ENCODE assay signal across 17 cellular contexts in genomic region chr15:67534360-67534759, GRCh38. TPM values are rescaled to one million over a fixed set of nuclear protein-coding genes. Genes with fewer than 3 reads are reported as not detected.
DNase-seq lines count a peak whose midpoint lies in the region; ATAC-seq and TF ChIP-seq lines count a peak whose summit lies in the region.
"Had no signal": no experiment of that assay in that cellular context is flagged by ENCODE, and none has a peak within 500 bp of the region (broad histone marks: within the 10 kb centered on the region; RNA-seq: fewer than 3 reads in every experiment).

No MANE protein-coding gene starts in this region.

- H4K20me1 ChIP-seq in Loucy (ENCODE audit: insufficient read depth, low read length, poor library complexity, severe bottlenecking), result no peaks in the 10 kb centered on the region

- no peak overlapping the region for H3K4me3 Mint-ChIP-seq in naive thymus-derived CD8-positive, alpha-beta T cell
- H3K4me3 Mint-ChIP-seq in chondrocyte (ENCODE audit: unreplicated experiment), result no peak overlapping the region
- H3K4me3 Mint-ChIP-seq: B cell; CD4-positive, alpha-beta T cell; GM23338; IgD-negative memory B cell had no signal

- H3K36me3 Mint-ChIP-seq in naive thymus-derived CD8-positive, alpha-beta T cell, result peaks cover 0 to 6% (median 0%) of the 10 kb centered on the region in 3 donors
- no peaks in the 10 kb centered on the region for H3K36me3 Mint-ChIP-seq in chondrocyte (ENCODE audit: low read depth)

- peak overlapping the region; percentile 62 for H3K4me2 ChIP-seq in Loucy (ENCODE audit: low read depth, low read length, poor library complexity, severe bottlenecking)
- H3K4me2 ChIP-seq: GM23338 had no signal

- H3F3A ChIP-seq in Loucy (ENCODE audit: low read depth), result no peaks in the 10 kb centered on the region; the same call in 1 of the 2 replicates

- POLR2A ChIA-PET in naive thymus-derived CD8-positive, alpha-beta T cell (lab: Charles Lee), result no interaction called here

- H3K9me2 ChIP-seq in Loucy (replicated peaks; ENCODE audit: low read depth, low read length), result no peaks in the 10 kb centered on the region

- no peak overlapping the region for H3K4me3 ChIP-seq in GM12865 (ENCODE audit: low read depth, low read length)
- peak overlapping the region; percentile 36 for H3K4me3 ChIP-seq in Loucy (ENCODE audit: low read length, poor library complexity, severe bottlenecking)
- no peak overlapping the region for H3K4me3 ChIP-seq in SK-N-MC
- H3K4me3 ChIP-seq: GM23338 had no signal

- no peaks in the 10 kb centered on the region for H3K27me3 Mint-ChIP-seq in naive thymus-derived CD8-positive, alpha-beta T cell
- H3K27me3 Mint-ChIP-seq in chondrocyte (ENCODE audit: low read depth), result no peaks in the 10 kb centered on the region
- H3K27me3 Mint-ChIP-seq: CD4-positive, alpha-beta T cell had no signal

- no peak overlapping the region for H3K27ac Mint-ChIP-seq in naive thymus-derived CD8-positive, alpha-beta T cell
- no peak overlapping the region for H3K27ac Mint-ChIP-seq in chondrocyte (ENCODE audit: unreplicated experiment)
- H3K27ac Mint-ChIP-seq: B cell; CD4-positive, alpha-beta T cell; GM23338; IgD-negative memory B cell had no signal

- H3K27me3 ChIP-seq in Loucy (ENCODE audit: insufficient read depth, low read length, poor library complexity, severe bottlenecking), result no peaks in the 10 kb centered on the region

- peaks cover 26% of the 10 kb centered on the region for H3K4me1 ChIP-seq in Loucy (ENCODE audit: insufficient read depth, low read length, poor library complexity, severe bottlenecking)

- no peaks in the 10 kb centered on the region for H3K9me3 ChIP-seq in Loucy (ENCODE audit: insufficient read depth, low read depth, low read length)
- H3K9me3 ChIP-seq in SK-N-MC (ENCODE audit: low read depth, low read length), result 0 out of 2 replicates have a peak, but pooled peaks cover 3% of the 10 kb centered on the region

- peak; percentile 28 for DNase-seq in GM12865 (ENCODE audit: low read depth)
- no peak for DNase-seq in SK-N-MC (ENCODE audit: low read depth, low spot score)
- DNase-seq in naive thymus-derived CD8-positive, alpha-beta T cell, result no peak
- DNase-seq in chondrocyte (ENCODE audit: low spot score), result no peak
- DNase-seq: C1 segment of cervical spinal cord; Calu3; CD4-positive, alpha-beta T cell; DMS79 treated with DMSO at 0.1 percent for 48 hours; GDM1; H7; KG1 had no signal

- H3K79me2 ChIP-seq in Loucy (ENCODE audit: insufficient read depth, low read length), result no peaks in the 10 kb centered on the region

- TF ChIP-seq CTCF in GM12865 (IDR thresholded peaks at IDR 0.05; ENCODE audit: insufficient read depth, low read depth, low read length, missing control alignments) (no peak), Loucy (conservative IDR thresholded peaks at IDR 0.05; ENCODE audit: low read length) (no peak), chondrocyte (IDR thresholded peaks at IDR 0.05) (no peak)

- peak overlapping the region; percentile 65; the same call in 1 of the 2 replicates for H3K27ac ChIP-seq in SK-N-MC

- peak overlapping the region; percentile 45 for H3K9ac ChIP-seq in Loucy (ENCODE audit: low read depth, low read length, poor library complexity, severe bottlenecking)
- no peak overlapping the region for H3K9ac ChIP-seq in SK-N-MC (ENCODE audit: insufficient read length)

- peaks cover 0 to 5% (median 2%) of the 10 kb centered on the region in 4 donors for H3K4me1 Mint-ChIP-seq in naive thymus-derived CD8-positive, alpha-beta T cell
- no peaks in the 10 kb centered on the region for H3K4me1 Mint-ChIP-seq in chondrocyte (ENCODE audit: low read depth)
- H3K4me1 Mint-ChIP-seq: GM23338 had no signal

- H3K9me3 Mint-ChIP-seq in naive thymus-derived CD8-positive, alpha-beta T cell, result no peaks in the 10 kb centered on the region
- no peaks in the 10 kb centered on the region for H3K9me3 Mint-ChIP-seq in chondrocyte (ENCODE audit: low read depth)
- H3K9me3 Mint-ChIP-seq: CD4-positive, alpha-beta T cell; GM23338; IgD-negative memory B cell had no signal

- ATAC-seq in naive thymus-derived CD8-positive, alpha-beta T cell, result no peak
- ATAC-seq in HG02973 (IDR thresholded peaks at IDR 0.05; ENCODE audit: unreplicated experiment), result no peak
- ATAC-seq in GM21423 (IDR thresholded peaks at IDR 0.05; ENCODE audit: unreplicated experiment), result no peak
- ATAC-seq: GM23338 had no signal

- H3K36me3 ChIP-seq in Loucy (ENCODE audit: insufficient read depth, low read length), result no peaks in the 10 kb centered on the region
- H3K36me3 ChIP-seq in SK-N-MC (ENCODE audit: insufficient read depth, low read length), result peaks cover 3% of the 10 kb centered on the region

- peak overlapping the region; percentile 44; the same call in 1 of the 2 replicates for H2AFZ ChIP-seq in Loucy (ENCODE audit: low read length)
- H2AFZ ChIP-seq: GM23338 had no signal

RNA-seq across cellular contexts. Expression of gene MAP2K5, which starts 8.1 kb away (rescaled TPM):
- total RNA-seq in naive thymus-derived CD8-positive, alpha-beta T cell, result 10 to 100 TPM; 33.1 to 37.6 TPM
- 10 to 100 TPM; 17.8 to 22.5 (median 21.2) TPM for polyA plus RNA-seq in naive thymus-derived CD8-positive, alpha-beta T cell
- 14.0 to 19.8 TPM (median 17.5 TPM) in 3 replicates for total RNA-seq in chondrocyte

RNA-seq across cellular contexts. Expression of gene C15orf61, which starts 13.4 kb away (rescaled TPM):
- total RNA-seq in naive thymus-derived CD8-positive, alpha-beta T cell, result 10 to 100 TPM; 11.5 to 11.9 TPM
- 1 to 10 TPM; 6.1 to 8.3 (median 6.4) TPM for polyA plus RNA-seq in naive thymus-derived CD8-positive, alpha-beta T cell
- total RNA-seq in chondrocyte, result 4.4 to 5.5 TPM (median 5.2 TPM) in 3 replicates
